ENCODE assay signal across 10 cellular contexts in genomic region chr17:37744633-37744927, GRCh38. TPM values are rescaled to one million over a fixed set of nuclear protein-coding genes. Genes with fewer than 3 reads are reported as not detected.
DNase-seq lines count a peak whose midpoint lies in the region; ATAC-seq, FAIRE-seq and TF ChIP-seq lines count a peak whose summit lies in the region.
"Had no signal": no experiment of that assay in that cellular context is flagged by ENCODE, and none has a peak within 500 bp of the region (broad histone marks: within the 10 kb centered on the region; RNA-seq: fewer than 3 reads in every experiment).

No MANE protein-coding gene starts in this region.

- peak; percentile 5 for ATAC-seq in GM18502 (IDR thresholded peaks at IDR 0.05; ENCODE audit: poor library complexity, unreplicated experiment)
- peak; percentile 0 for ATAC-seq in HG03460 (IDR thresholded peaks at IDR 0.05; ENCODE audit: unreplicated experiment)
- peak; percentile 9 to 21 (median 14) for ATAC-seq in pancreas
- no peak for ATAC-seq in GM21515 (IDR thresholded peaks at IDR 0.05; ENCODE audit: unreplicated experiment)
- no peak for ATAC-seq in GM18520 (IDR thresholded peaks at IDR 0.05; ENCODE audit: unreplicated experiment)
- no peak for ATAC-seq in HG03045 (IDR thresholded peaks at IDR 0.05; ENCODE audit: unreplicated experiment)
- ATAC-seq in left ventricle myocardium superior: no peak

- WGBS in pancreas, 2 donors: 1 to 2% methylated on average over 21 of the region's 21 CpGs

- FAIRE-seq in pancreas (lab: Jason Lieb, UNC): no peak

- H3K4me3 ChIP-seq in pancreas: peak overlapping the region; percentile 49 to 70 (median 56)

- H3K27me3 ChIP-seq in pancreas: no peaks in the 10 kb centered on the region

- no peaks in the 10 kb centered on the region for H3K36me3 ChIP-seq in pancreas

- DNase-seq in epithelial cell of prostate (ENCODE audit: low read depth, low spot score) (no peak), pancreas (no peak), left ventricle myocardium superior (no peak)
- DNase-seq: DND-41, NCI-H524 treated with DMSO at 0.1 percent for 48 hours had no signal

- H3K27ac ChIP-seq in epithelial cell of prostate (peak overlapping the region; percentile 70), pancreas (peak overlapping the region; percentile 81 to 97 (median 93))

- no peaks in the 10 kb centered on the region for H3K9me3 ChIP-seq in pancreas

- intact Hi-C loops in pancreas (cut with DNase I) (no loop called here), left ventricle myocardium superior (cut with micrococcal nuclease) (no loop called here)

- TF ChIP-seq CTCF in pancreas (IDR thresholded peaks at IDR 0.05): no peak

- H3K4me1 ChIP-seq in pancreas: peaks cover 0 to 16% (median 10%) of the 10 kb centered on the region in 3 donors

RNA-seq across cellular contexts. Expression of gene HNF1B, which starts 0.3 kb away (rescaled TPM):
- total RNA-seq in pancreas (10 to 100 TPM; 24.9 to 50.5 (median 29.5) TPM), left ventricle myocardium superior (not detected)
- 10 to 100 TPM; 36.5 to 49.2 TPM for polyA plus RNA-seq in pancreas

Comparison
In these comparisons a context has a peak if more than half of its experiments do, and no peak if none do; other contexts are left out.
1. ATAC-seq: peak in GM18502 (single experiment), HG03460 (single experiment) and pancreas (4 of 4); none in GM21515 (single experiment), GM18520 (single experiment), HG03045 (single experiment) and left ventricle myocardium superior (single experiment).
2. RNA of gene HNF1B, which starts 0.3 kb away (total RNA-seq): 24.9 to 50.5 TPM in pancreas; not detected in left ventricle myocardium superior (single experiment); every median in the first group is over 10 times any median in the second.